Comparison of ENCODE assay signal across 19 cellular contexts in genomic region chr11:106642331-106642730, GRCh38.
DNase-seq lines count a peak whose midpoint lies in the region; ATAC-seq and TF ChIP-seq lines count a peak whose summit lies in the region.
"Had no signal": no experiment of that assay in that cellular context is flagged by ENCODE, and none has a peak within 500 bp of the region (broad histone marks: within the 10 kb centered on the region; RNA-seq: fewer than 3 reads in every experiment).

No MANE protein-coding gene starts in this region.

- no peaks in the 10 kb centered on the region for H3K4me1 Mint-ChIP-seq in activated T-helper 17 cell treated with anti-CD3 and anti-CD28 coated beads, Interleukin-2, amount 50 U/mL, for 72 hours
- H3K4me1 Mint-ChIP-seq: CD14-positive monocyte had no signal

- H3K27me3 ChIP-seq in mesenchymal stem cell (ENCODE audit: control insufficient read depth in 1 of 2, insufficient read depth in 1 of 2, low read length in 2 of 2) (no peaks in the 10 kb centered on the region), vagina (no peaks in the 10 kb centered on the region)

- no peak overlapping the region for H2BK12ac ChIP-seq in mesenchymal stem cell (ENCODE audit: low read length in 2 of 2)

- no peak overlapping the region for H3K23ac ChIP-seq in mesenchymal stem cell (ENCODE audit: low read length in 2 of 2)

- no peak for ATAC-seq in Right ventricle myocardium superior (ENCODE audit: poor library complexity)
- no peak for ATAC-seq in activated T-helper 17 cell treated with anti-CD3 and anti-CD28 coated beads, Interleukin-2, amount 50 U/mL, for 72 hours (replicated peaks)
- ATAC-seq in GM21723 (IDR thresholded peaks at IDR 0.05; ENCODE audit: unreplicated experiment) = no peak
- ATAC-seq: Panc1, Right ventricle myocardium inferior had no signal

- no peak overlapping the region for H3K4me3 ChIP-seq in mesenchymal stem cell (ENCODE audit: insufficient read depth in 1 of 2, low read depth in 1 of 2, low read length in 2 of 2)
- H3K4me3 ChIP-seq in vagina = no peak overlapping the region
- H3K4me3 ChIP-seq: GM23248 had no signal

- H2AK5ac ChIP-seq in mesenchymal stem cell (ENCODE audit: low read length, severe bottlenecking) = no peak overlapping the region

- no peaks in the 10 kb centered on the region for H3K36me3 Mint-ChIP-seq in activated T-helper 17 cell treated with anti-CD3 and anti-CD28 coated beads, Interleukin-2, amount 50 U/mL, for 72 hours (ENCODE audit: low read depth)
- H3K36me3 Mint-ChIP-seq: CD14-positive monocyte had no signal

- peak; percentile 89 for DNase-seq in HCEC 1CT
- peak; percentile 39 for DNase-seq in amniotic stem cell (lab: John Stamatoyannopoulos, UW)
- peak; percentile 54 for DNase-seq in fibroblast of peridontal ligament (ENCODE audit: extremely low read depth)
- DNase-seq in mesenchymal stem cell = peak; percentile 73
- no peak for DNase-seq in Right ventricle myocardium superior
- DNase-seq in vagina (ENCODE audit: extremely low spot score in 2 of 2) = no peak
- DNase-seq: AML-193, DMS 273 treated with DMSO at 0.1 percent for 48 hours, GM23248, NCI-H1436, NCI-H2081 treated with DMSO at 0.1 percent for 48 hours, NCI-H2227 treated with DMSO at 0.1 percent for 48 hours, NCI-H524, SK-N-SH had no signal

- no peak overlapping the region for H3K4me3 Mint-ChIP-seq in activated T-helper 17 cell treated with anti-CD3 and anti-CD28 coated beads, Interleukin-2, amount 50 U/mL, for 72 hours
- H3K4me3 Mint-ChIP-seq: CD14-positive monocyte had no signal

- H2BK5ac ChIP-seq in mesenchymal stem cell (ENCODE audit: low read depth, low read length, poor library complexity, severe bottlenecking) = no peak overlapping the region

- no peak overlapping the region for H3K4ac ChIP-seq in mesenchymal stem cell (ENCODE audit: low read depth in 1 of 2, low read length in 2 of 2)

- H3K9me3 Mint-ChIP-seq in activated T-helper 17 cell treated with anti-CD3 and anti-CD28 coated beads, Interleukin-2, amount 50 U/mL, for 72 hours = peaks cover 8% of the 10 kb centered on the region

- no peak overlapping the region for H2BK15ac ChIP-seq in mesenchymal stem cell (ENCODE audit: low read depth, poor library complexity, severe bottlenecking)

- no peaks in the 10 kb centered on the region for H3K79me1 ChIP-seq in mesenchymal stem cell (replicated peaks; ENCODE audit: low read length, poor library complexity, severe bottlenecking)

- no peaks in the 10 kb centered on the region for H3K36me3 ChIP-seq in mesenchymal stem cell (ENCODE audit: control insufficient read depth in 1 of 2, insufficient read depth in 2 of 2, low read depth in 1 of 2, low read length in 2 of 2)
- no peaks in the 10 kb centered on the region for H3K36me3 ChIP-seq in vagina

- H4K91ac ChIP-seq in mesenchymal stem cell (ENCODE audit: low read length) = no peak overlapping the region

- WGBS in mesenchymal stem cell = no CpG with 5 or more reads among the region's 1 CpG

- H3K27ac ChIP-seq in mesenchymal stem cell (ENCODE audit: low read length, poor library complexity, severe bottlenecking) (no peak overlapping the region), vagina (no peak overlapping the region)
- H3K27ac ChIP-seq: GM23248 had no signal

- no peak overlapping the region for H3K27ac Mint-ChIP-seq in activated T-helper 17 cell treated with anti-CD3 and anti-CD28 coated beads, Interleukin-2, amount 50 U/mL, for 72 hours
- H3K27ac Mint-ChIP-seq: CD14-positive monocyte had no signal

- no peak overlapping the region for H4K8ac ChIP-seq in mesenchymal stem cell (ENCODE audit: low read length)

- no peak for TF ChIP-seq POLR2A in vagina (IDR thresholded peaks at IDR 0.05)

- intact Hi-C loops in Right ventricle myocardium superior (cut with DNase I) (no loop called here), vagina (cut with DNase I) (no loop called here)

- no peak overlapping the region for H3K14ac ChIP-seq in mesenchymal stem cell (ENCODE audit: low read length in 2 of 2)

- no peak for TF ChIP-seq CTCF in vagina (IDR thresholded peaks at IDR 0.05)

- H3K4me1 ChIP-seq in mesenchymal stem cell (ENCODE audit: control insufficient read depth, insufficient read depth, low read depth, low read length) = no peaks in the 10 kb centered on the region
- no peaks in the 10 kb centered on the region for H3K4me1 ChIP-seq in vagina

- no peak overlapping the region for H3K18ac ChIP-seq in mesenchymal stem cell (ENCODE audit: low read depth in 1 of 2, low read length in 2 of 2)

- no peak overlapping the region for H3K4me2 ChIP-seq in mesenchymal stem cell (ENCODE audit: low read length, poor library complexity, severe bottlenecking)
- H3K4me2 ChIP-seq: SK-N-SH had no signal

- no peak overlapping the region for H3K9ac ChIP-seq in mesenchymal stem cell (ENCODE audit: low read length)
- H3K9ac ChIP-seq: GM23248, SK-N-SH had no signal

- no peak overlapping the region for H2BK120ac ChIP-seq in mesenchymal stem cell (ENCODE audit: low read depth, low read length)

- no peak overlapping the region for H2AFZ ChIP-seq in mesenchymal stem cell (ENCODE audit: low read depth, low read length)
- H2AFZ ChIP-seq: GM23248 had no signal

- no peaks in the 10 kb centered on the region for H3K27me3 Mint-ChIP-seq in activated T-helper 17 cell treated with anti-CD3 and anti-CD28 coated beads, Interleukin-2, amount 50 U/mL, for 72 hours

- H3K9me3 ChIP-seq in mesenchymal stem cell (ENCODE audit: control insufficient read depth, low read length) = peaks cover 9% of the 10 kb centered on the region
- H3K9me3 ChIP-seq in vagina = peaks cover 4% of the 10 kb centered on the region

Comparison
In these comparisons a context has a peak if more than half of its experiments do, and no peak if none do; other contexts are left out.
1. DNase-seq: peak in HCEC 1CT (single experiment), amniotic stem cell (single experiment), fibroblast of peridontal ligament (single experiment) and mesenchymal stem cell (single experiment); none in Right ventricle myocardium superior (single experiment) and vagina (0 of 2).